In genomic region chr14:24172261-24172860, GRCh38 we compare ENCODE assay signal across 8 cellular contexts. TPM values are rescaled to one million over a fixed set of nuclear protein-coding genes. Genes with fewer than 3 reads are reported as not detected.
A peak's percentile ranks its signal among the peaks of the same experiment; 100 is the strongest.
DNase-seq lines count a peak whose midpoint lies in the region; ATAC-seq and TF ChIP-seq lines count a peak whose summit lies in the region.

No MANE protein-coding gene starts in this region.

- no peaks in the 10 kb centered on the region for H3K27me3 ChIP-seq in breast epithelium
- H3K27me3 ChIP-seq in mammary epithelial cell (ENCODE audit: insufficient read depth, low read length): no peaks in the 10 kb centered on the region

- in situ Hi-C loops in mammary epithelial cell (cut with MboI; ENCODE audit: low sequenced_read_pairs in 2 of 2): no loop called here

- no peak for TF ChIP-seq POLR2A in breast epithelium (IDR thresholded peaks at IDR 0.05)

- no peak overlapping the region for H3K4me2 ChIP-seq in mammary epithelial cell (ENCODE audit: insufficient read depth, low read depth, low read length)

- CTCF ChIA-PET in mammary epithelial cell (lab: Charles Lee; ENCODE audit: low non-redundant PET): no interaction called here

- peak overlapping the region; percentile 83 for H3K4me3 Mint-ChIP-seq in mesothelial cell of epicardium

- H3K79me2 ChIP-seq in mammary epithelial cell (ENCODE audit: insufficient read depth, low read length): no peaks in the 10 kb centered on the region

- H3K9me3 ChIP-seq in breast epithelium: no peaks in the 10 kb centered on the region
- no peaks in the 10 kb centered on the region for H3K9me3 ChIP-seq in mammary epithelial cell (replicated peaks; ENCODE audit: insufficient read depth, low read length)

- H3K4me1 ChIP-seq in breast epithelium (no peaks in the 10 kb centered on the region), mammary epithelial cell (ENCODE audit: insufficient read depth, low read length) (no peaks in the 10 kb centered on the region), urinary bladder (ENCODE audit: insufficient read depth) (no peaks in the 10 kb centered on the region)

- H3K4me3 ChIP-seq in breast epithelium (peak overlapping the region in 2 of 3 donors; percentile 15 to 19), mammary epithelial cell (replicated peaks in 1 of 3; ENCODE audit: insufficient read depth in 1 of 3, low read depth in 2 of 3, low read length in 3 of 3) (no peak overlapping the region), urinary bladder (ENCODE audit: low read depth, low read length) (peak overlapping the region; percentile 23)

- ATAC-seq in left colon: no peak
- no peak for ATAC-seq in GM19397 (IDR thresholded peaks at IDR 0.05; ENCODE audit: unreplicated experiment)
- no peak for ATAC-seq in GM18867 (IDR thresholded peaks at IDR 0.05; ENCODE audit: unreplicated experiment)

- dilution Hi-C loops in mammary epithelial cell (cut with HindIII; ENCODE audit: low sequenced_read_pairs): no loop called here

- no peak overlapping the region for H3K9ac ChIP-seq in mammary epithelial cell (ENCODE audit: insufficient read depth, low read length)

- TF ChIP-seq CTCF in breast epithelium (IDR thresholded peaks at IDR 0.05) (no peak), mammary epithelial cell (conservative IDR thresholded peaks at IDR 0.05 in 1 of 2, IDR thresholded peaks at IDR 0.05 in 1 of 2; ENCODE audit: extremely low read depth in 1 of 2, insufficient read depth in 1 of 2, low read depth in 1 of 2, low read length in 2 of 2) (no peak), mesothelial cell of epicardium (IDR thresholded peaks at IDR 0.05; ENCODE audit: unreplicated experiment) (no peak)

- H3K36me3 Mint-ChIP-seq in mesothelial cell of epicardium: peaks cover 27% of the 10 kb centered on the region

- DNase-seq in breast epithelium (ENCODE audit: low spot score in 2 of 2) (no peak), mammary epithelial cell (no peak), caudate nucleus (lab: John Stamatoyannopoulos, UW) (peak in 4 of 61 donors; percentile 19 to 44 (median 25)), mesothelial cell of epicardium (ENCODE audit: low spot score in 2 of 2, unreplicated experiment in 2 of 2) (no peak), left colon (no peak)

- no TSS peak for BruUV-seq in mammary epithelial cell (replicated peaks; lab: Mats Ljungman, UMichigan)

- intact Hi-C loops in breast epithelium (cut with DNase I; ENCODE audit: low total_unique reads) (no loop called here), mammary epithelial cell (cut with micrococcal nuclease) (no loop called here), left colon (cut with DNase I, micrococcal nuclease) (no loop called here)

- no peak overlapping the region for H2AFZ ChIP-seq in mammary epithelial cell (ENCODE audit: low read depth, low read length)

- H3K27ac ChIP-seq in breast epithelium (no peak overlapping the region), mammary epithelial cell (ENCODE audit: insufficient read depth, low read depth, low read length) (no peak overlapping the region), caudate nucleus (ENCODE audit: low read depth, low read length) (peak overlapping the region; percentile 19), urinary bladder (ENCODE audit: low read depth) (no peak overlapping the region)

- peaks cover 3% of the 10 kb centered on the region for H3K36me3 ChIP-seq in breast epithelium
- H3K36me3 ChIP-seq in mammary epithelial cell (ENCODE audit: insufficient read depth, low read length): no peaks in the 10 kb centered on the region
- no peaks in the 10 kb centered on the region for H3K36me3 ChIP-seq in urinary bladder (ENCODE audit: insufficient read depth)

- WGBS in mammary epithelial cell (ENCODE audit: low coverage, missing lambda C conversion rate): 90% methylated on average over 12 of the region's 30 CpGs
- WGBS in urinary bladder: 26% methylated on average over 30 of the region's 30 CpGs

- H3K9me3 Mint-ChIP-seq in mesothelial cell of epicardium: no peaks in the 10 kb centered on the region

- no peaks in the 10 kb centered on the region for H4K20me1 ChIP-seq in mammary epithelial cell (ENCODE audit: insufficient read depth, low read length)

- H3K27me3 Mint-ChIP-seq in mesothelial cell of epicardium (ENCODE audit: low read depth): no peaks in the 10 kb centered on the region

- peak overlapping the region; percentile 94 for H3K27ac Mint-ChIP-seq in mesothelial cell of epicardium

- H3K4me1 Mint-ChIP-seq in mesothelial cell of epicardium: peaks cover 48% of the 10 kb centered on the region

RNA-seq across cellular contexts. Expression of gene REC8, which starts 0.5 kb away (rescaled TPM):
- 10 to 100 TPM in 1 of 3 donors, 1 to 10 TPM in 2; 2.9 to 10.2 (median 6.6) TPM for total RNA-seq in breast epithelium
- total RNA-seq in mammary epithelial cell: 10 to 100 TPM in 1 of 2 donors, 1 to 10 TPM in 1; 2.7 to 15.0 TPM
- polyA plus RNA-seq in mammary epithelial cell: 1.9 TPM
- 6.5 TPM for polyA minus RNA-seq in mammary epithelial cell
- 465 to 486 TPM (median 484 TPM) in 3 replicates for total RNA-seq in mesothelial cell of epicardium
- total RNA-seq in urinary bladder: 5.8 TPM
- polyA plus RNA-seq in urinary bladder: 8.5 TPM
- total RNA-seq in left colon: 10 to 100 TPM in 1 of 2 donors, 1 to 10 TPM in 1; 6.9 to 21.0 TPM

RNA-seq across cellular contexts. Expression of gene IRF9, which starts 11.3 kb away (rescaled TPM):
- total RNA-seq in breast epithelium (10 to 100 TPM; 44.6 to 76.0 (median 54.7) TPM), mammary epithelial cell (10 to 100 TPM; 43.0 to 45.7 TPM), mesothelial cell of epicardium (244 to 274 TPM (median 250 TPM) in 3 replicates), urinary bladder (56.8 TPM), left colon (100 to 1,000 TPM in 1 of 2 donors, 10 to 100 TPM in 1; 53.7 to 105 TPM)
- polyA plus RNA-seq in mammary epithelial cell (17.9 TPM), urinary bladder (106 TPM)
- 43.8 TPM for polyA minus RNA-seq in mammary epithelial cell

RNA-seq across cellular contexts. Expression of gene IPO4, which starts 16.3 kb away (rescaled TPM):
- total RNA-seq in breast epithelium (10 to 100 TPM; 17.0 to 41.6 (median 21.7) TPM), mammary epithelial cell (10 to 100 TPM; 44.2 to 60.2 TPM), mesothelial cell of epicardium (38.4 to 43.2 TPM (median 39.3 TPM) in 3 replicates), urinary bladder (9.8 TPM), left colon (10 to 100 TPM; 17.3 to 26.3 TPM)
- polyA plus RNA-seq in mammary epithelial cell (35.1 TPM), urinary bladder (24.3 TPM)
- polyA minus RNA-seq in mammary epithelial cell: 75.4 TPM

RNA-seq across cellular contexts. Expression of gene TM9SF1, which starts 22.9 kb away (rescaled TPM):
- total RNA-seq in breast epithelium (10 to 100 TPM; 52.3 to 75.7 (median 71.1) TPM), mammary epithelial cell (10 to 100 TPM; 50.9 to 64.2 TPM), mesothelial cell of epicardium (44.9 to 45.8 TPM (median 45.7 TPM) in 3 replicates), urinary bladder (30.4 TPM), left colon (10 to 100 TPM; 49.2 to 52.7 TPM)
- polyA plus RNA-seq in mammary epithelial cell (46.1 TPM), urinary bladder (48.1 TPM)
- 19.9 TPM for polyA minus RNA-seq in mammary epithelial cell

RNA-seq across cellular contexts. Expression of gene RNF31, which starts 25.1 kb away (rescaled TPM):
- total RNA-seq in breast epithelium (10 to 100 TPM; 29.1 to 43.8 (median 41.0) TPM), mammary epithelial cell (10 to 100 TPM; 35.3 to 52.1 TPM), mesothelial cell of epicardium (90.5 to 96.0 TPM (median 90.5 TPM) in 3 replicates), urinary bladder (30.8 TPM), left colon (10 to 100 TPM; 49.1 to 50.3 TPM)
- polyA plus RNA-seq in mammary epithelial cell (14.4 TPM), urinary bladder (45.8 TPM)
- 189 TPM for polyA minus RNA-seq in mammary epithelial cell

Comparison
In these comparisons a context has a peak if more than half of its experiments do, and no peak if none do; other contexts are left out.
1. H3K4me3 ChIP-seq: peak in breast epithelium (2 of 3) and urinary bladder (single experiment); none in mammary epithelial cell (0 of 3).
2. RNA of gene REC8, which starts 0.5 kb away (total RNA-seq): 465 to 486 TPM in mesothelial cell of epicardium; 6.9 to 21.0 TPM in left colon, 2.7 to 15.0 TPM in mammary epithelial cell, 2.9 to 10.2 TPM in breast epithelium and 5.8 TPM in urinary bladder (single experiment); every median in the first group is over 10 times any median in the second.